In the genomic region with DNA sequence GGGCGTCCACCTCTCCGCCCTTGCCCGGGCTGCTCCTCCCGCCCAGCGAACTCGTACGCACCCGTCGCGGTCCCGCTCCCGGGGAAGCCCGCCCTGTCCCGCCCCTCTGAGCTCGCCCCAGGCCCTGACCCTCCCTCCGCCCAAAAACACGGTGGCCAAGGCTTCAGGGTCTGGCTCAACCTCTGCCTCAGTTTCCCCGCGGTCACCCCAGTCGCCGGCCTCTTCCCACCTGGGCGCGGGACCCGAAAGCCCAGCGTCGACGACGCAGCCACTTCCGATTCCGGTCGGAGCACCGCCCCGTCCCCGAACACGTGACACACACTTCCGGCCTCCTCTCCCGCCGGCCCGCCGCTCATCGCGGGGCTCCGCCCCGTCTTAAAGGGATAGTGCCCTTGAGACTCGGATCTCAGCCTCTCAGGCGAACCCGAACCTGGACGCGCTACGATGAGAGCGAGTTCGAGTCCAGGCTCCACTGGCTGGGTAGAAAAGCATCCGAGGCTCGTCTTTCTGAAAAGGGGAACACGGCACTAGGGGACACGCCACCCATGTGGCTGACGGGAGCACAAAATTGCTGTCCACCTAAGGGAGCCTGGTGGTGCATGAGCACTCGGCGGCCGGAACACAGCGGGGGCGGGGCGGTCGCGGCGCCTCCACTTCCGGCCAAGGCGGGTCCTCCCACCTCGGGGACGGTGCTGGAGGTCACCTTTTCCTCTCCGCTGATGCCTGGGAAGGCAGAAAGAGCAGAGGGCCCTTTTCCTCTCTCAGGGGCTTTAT, we compare ENCODE assay signal across 8 cellular contexts. TPM values are rescaled to one million over a fixed set of nuclear protein-coding genes. Genes with fewer than 3 reads are reported as not detected.
DNase-seq lines count a peak whose midpoint lies in the region; TF ChIP-seq lines count a peak whose summit lies in the region.

C19orf25 (minus strand) TSS at position 282 of the 774 bp plus-strand sequence. CDS start 312 bp downstream, outside the sequence.

- peak within 1 kb of the TSS; percentile 51 to 92 for H3K27ac ChIP-seq in SK-N-SH (ENCODE audit: low read depth in 2 of 2, low read length in 1 of 2)

- no peak for TF ChIP-seq EP300 in SK-N-SH (IDR thresholded peaks at IDR 0.05; ENCODE audit: borderline replicate concordance in 1 of 2, low read depth in 1 of 2, low read length in 1 of 2)

- CTCF ChIA-PET in SK-N-SH (lab: Yijun Ruan, JAX): no interaction called here
- CTCF ChIA-PET in activated naive CD4-positive, alpha-beta T cell treated with anti-CD3 and anti-CD28 coated beads, Interleukin-2, amount 10 ng/mL, durations not matched to agents 7 days and 5 days (lab: Charles Lee): no interaction called here

- H3F3A ChIP-seq in SK-N-SH (replicated peaks; ENCODE audit: insufficient read depth): peaks cover 4% of the 10 kb centered on the region

- peaks cover 25% of the 10 kb centered on the region for H3K4me1 Mint-ChIP-seq in activated naive CD4-positive, alpha-beta T cell treated with anti-CD3 and anti-CD28 coated beads, Interleukin-2, amount 10 ng/mL, durations not matched to agents 7 days and 5 days

- H3K9ac ChIP-seq in SK-N-SH: peak within 1 kb of the TSS; percentile 80

- POLR2A ChIA-PET in SK-N-SH (lab: Yijun Ruan, JAX): interaction anchor here (1.0 kb wide), 1 partner anchor 11 kb away, joined by 4 read pairs; no protein-coding TSS in a partner anchor

- no peak for TF ChIP-seq RAD21 in SK-N-SH (IDR thresholded peaks at IDR 0.05; ENCODE audit: low read length)

- H3K36me3 ChIP-seq in SK-N-SH (replicated peaks in 1 of 2; ENCODE audit: control insufficient read depth in 1 of 2, insufficient read depth in 2 of 2, low read length in 1 of 2): peaks cover 7 to 12% of the 10 kb centered on the region in 2 experiments

- H4K20me1 ChIP-seq in SK-N-SH (ENCODE audit: insufficient read depth): peaks cover 20% of the 10 kb centered on the region

- H3K27ac Mint-ChIP-seq in activated naive CD4-positive, alpha-beta T cell treated with anti-CD3 and anti-CD28 coated beads, Interleukin-2, amount 10 ng/mL, durations not matched to agents 7 days and 5 days: peak within 1 kb of the TSS; percentile 91

- peaks cover 6% of the 10 kb centered on the region for H3K36me3 Mint-ChIP-seq in activated naive CD4-positive, alpha-beta T cell treated with anti-CD3 and anti-CD28 coated beads, Interleukin-2, amount 10 ng/mL, durations not matched to agents 7 days and 5 days

- DNase-seq in GF-D8 (lab: John Stamatoyannopoulos, UW): peak; percentile 83
- peak; percentile 68 for DNase-seq in HFF-Myc (ENCODE audit: extremely low read depth, low read depth)
- peak; percentile 88 for DNase-seq in NCI-H1092 (lab: John Stamatoyannopoulos, UW)
- peak; percentile 98 for DNase-seq in SK-N-SH
- DNase-seq in activated naive CD4-positive, alpha-beta T cell treated with anti-CD3 and anti-CD28 coated beads, Interleukin-2, amount 10 ng/mL, durations not matched to agents 7 days and 5 days: peak; percentile 96
- peak; percentile 93 for DNase-seq in germinal center (ENCODE audit: low spot score)
- peak; percentile 53 to 97 (median 86) for DNase-seq in nucleus accumbens (lab: John Stamatoyannopoulos, UW)
- DNase-seq in superior temporal gyrus (ENCODE audit: extremely low spot score): peak; percentile 97

- no peaks in the 10 kb centered on the region for H3K9me2 ChIP-seq in SK-N-SH

- H3K27me3 ChIP-seq in SK-N-SH (ENCODE audit: insufficient read depth): no peaks in the 10 kb centered on the region

- 3% methylated on average over 11 of the region's 71 CpGs for WGBS in SK-N-SH (ENCODE audit: low lambda C conversion rate)

- peaks cover 16% of the 10 kb centered on the region for H3K27me3 Mint-ChIP-seq in activated naive CD4-positive, alpha-beta T cell treated with anti-CD3 and anti-CD28 coated beads, Interleukin-2, amount 10 ng/mL, durations not matched to agents 7 days and 5 days

- no peaks in the 10 kb centered on the region for H3K9me3 Mint-ChIP-seq in activated naive CD4-positive, alpha-beta T cell treated with anti-CD3 and anti-CD28 coated beads, Interleukin-2, amount 10 ng/mL, durations not matched to agents 7 days and 5 days

- peak within 1 kb of the TSS; percentile 93 for H3K4me3 Mint-ChIP-seq in activated naive CD4-positive, alpha-beta T cell treated with anti-CD3 and anti-CD28 coated beads, Interleukin-2, amount 10 ng/mL, durations not matched to agents 7 days and 5 days

- peaks cover 44% of the 10 kb centered on the region for H3K79me2 ChIP-seq in SK-N-SH (ENCODE audit: insufficient read depth)

- H3K9me3 ChIP-seq in SK-N-SH: no peaks in the 10 kb centered on the region

- H3K4me1 ChIP-seq in SK-N-SH (ENCODE audit: control insufficient read depth in 1 of 2, insufficient read depth in 2 of 2, low read depth in 1 of 2, low read length in 1 of 2): peaks cover 3 to 4% of the 10 kb centered on the region in 2 experiments; a peak in 1 of 4 replicates

- H3K4me2 ChIP-seq in SK-N-SH: peak within 1 kb of the TSS; percentile 96

- H3K4me3 ChIP-seq in HFF-Myc (replicated peaks; ENCODE audit: low read depth, low read length) (peak within 1 kb of the TSS; percentile 84), SK-N-SH (ENCODE audit: low read depth in 2 of 2, low read length in 1 of 2) (peak within 1 kb of the TSS; percentile 60 to 84)

- TF ChIP-seq CTCF in HFF-Myc (IDR thresholded peaks at IDR 0.05; ENCODE audit: low read depth, low read length, missing control alignments) (no peak), SK-N-SH (IDR thresholded peaks at IDR 0.05) (no peak)

- H2AFZ ChIP-seq in SK-N-SH (ENCODE audit: low read depth): peak within 1 kb of the TSS; percentile 61; the same call in 1 of the 2 replicates

TF ChIP-seq in SK-N-SH, 30 proteins besides CTCF, POLR2A, EP300 and RAD21 (continues in another document):
- no peak for TF ChIP-seq FOSL2 (IDR thresholded peaks at IDR 0.05; ENCODE audit: borderline replicate concordance, low read depth)
- TF ChIP-seq, protein P1, sequence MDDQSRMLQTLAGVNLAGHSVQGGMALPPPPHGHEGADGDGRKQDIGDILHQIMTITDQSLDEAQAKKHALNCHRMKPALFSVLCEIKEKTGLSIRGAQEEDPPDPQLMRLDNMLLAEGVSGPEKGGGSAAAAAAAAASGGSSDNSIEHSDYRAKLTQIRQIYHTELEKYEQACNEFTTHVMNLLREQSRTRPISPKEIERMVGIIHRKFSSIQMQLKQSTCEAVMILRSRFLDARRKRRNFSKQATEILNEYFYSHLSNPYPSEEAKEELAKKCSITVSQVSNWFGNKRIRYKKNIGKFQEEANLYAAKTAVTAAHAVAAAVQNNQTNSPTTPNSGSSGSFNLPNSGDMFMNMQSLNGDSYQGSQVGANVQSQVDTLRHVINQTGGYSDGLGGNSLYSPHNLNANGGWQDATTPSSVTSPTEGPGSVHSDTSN (IDR thresholded peaks at IDR 0.05): peak; percentile 95
- peak; percentile 47; the same call in 1 of the 2 replicates for TF ChIP-seq TAF1 (IDR thresholded peaks at IDR 0.05; ENCODE audit: borderline replicate concordance, low read depth, low read length)
- TF ChIP-seq ZBTB33 (IDR thresholded peaks at IDR 0.05; ENCODE audit: borderline replicate concordance, low read depth): no peak
- no peak for TF ChIP-seq RXRA (IDR thresholded peaks at IDR 0.05; ENCODE audit: borderline replicate concordance, low read depth)
- TF ChIP-seq POLR2AphosphoS5 (IDR thresholded peaks at IDR 0.05; ENCODE audit: low read depth, low read length): peak; percentile 61
- no peak for TF ChIP-seq NFIC (IDR thresholded peaks at IDR 0.05; ENCODE audit: borderline replicate concordance)
- no peak for TF ChIP-seq FOXJ3 (CRISPR knock-in tag; IDR thresholded peaks at IDR 0.05)
- no peak for TF ChIP-seq GATA2 (CRISPR knock-in tag; IDR thresholded peaks at IDR 0.05)
- no peak for TF ChIP-seq CHD2 (IDR thresholded peaks at IDR 0.05; ENCODE audit: low read length, partially characterized antibody)
- peak; percentile 88 for TF ChIP-seq GABPA (IDR thresholded peaks at IDR 0.05; ENCODE audit: low read depth)
- 0 out of 2 replicates have a peak, but pooled peaks have one; percentile 35 for TF ChIP-seq MXI1 (IDR thresholded peaks at IDR 0.05; ENCODE audit: low read depth, low read length)
- no peak for TF ChIP-seq JUND (IDR thresholded peaks at IDR 0.05)
- TF ChIP-seq, protein P2, sequence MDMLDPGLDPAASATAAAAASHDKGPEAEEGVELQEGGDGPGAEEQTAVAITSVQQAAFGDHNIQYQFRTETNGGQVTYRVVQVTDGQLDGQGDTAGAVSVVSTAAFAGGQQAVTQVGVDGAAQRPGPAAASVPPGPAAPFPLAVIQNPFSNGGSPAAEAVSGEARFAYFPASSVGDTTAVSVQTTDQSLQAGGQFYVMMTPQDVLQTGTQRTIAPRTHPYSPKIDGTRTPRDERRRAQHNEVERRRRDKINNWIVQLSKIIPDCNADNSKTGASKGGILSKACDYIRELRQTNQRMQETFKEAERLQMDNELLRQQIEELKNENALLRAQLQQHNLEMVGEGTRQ (IDR thresholded peaks at IDR 0.05; ENCODE audit: borderline replicate concordance, low read depth, low read length): peak; percentile 62; the same call in 1 of the 2 replicates
- TF ChIP-seq ELF1 (IDR thresholded peaks at IDR 0.05): peak; percentile 91

RNA-seq across cellular contexts. Expression of gene C19orf25, which starts in this region (rescaled TPM):
- 23.4 and 25.3 TPM in 2 replicates for polyA plus RNA-seq in SK-N-SH (2012; rRNA removed)
- 11.5 and 20.3 TPM in 2 replicates for polyA plus RNA-seq in SK-N-SH (2012; cell fraction: cytosol; rRNA removed)
- 27.2 and 30.6 TPM in 2 replicates for polyA plus RNA-seq in SK-N-SH (2012; cell fraction: nucleus; rRNA removed)

Comparison
In these comparisons a context has a peak if more than half of its experiments do, and no peak if none do; other contexts are left out.
1. Peak in every context shown above with its lines: DNase-seq, H3K4me3 ChIP-seq and H3K27ac ChIP-seq.